Comparison of ENCODE assay signal across 7 cellular contexts in genomic region chr15:64046347-64047153, GRCh38. TPM values are rescaled to one million over a fixed set of nuclear protein-coding genes. Genes with fewer than 3 reads are reported as not detected.
DNase-seq lines count a peak whose midpoint lies in the region; ATAC-seq and TF ChIP-seq lines count a peak whose summit lies in the region.

Gene DAPK2, minus strand, starts transcription at chr15:64046485. Its CDS starts 6,224 bp downstream, at chr15:64040261.

- POLR2A ChIA-PET in Panc1 (lab: Charles Lee) = no interaction called here

- peak; percentile 95 for DNase-seq in GM13976 (ENCODE audit: low spot score)
- no peak for DNase-seq in Panc1 (ENCODE audit: low read depth, low spot score)
- DNase-seq in activated T-helper 1 cell treated with Interleukin-2 at 50 U/mL for 16 hours (ENCODE audit: low read depth) = peak; percentile 52
- DNase-seq in fibroblast of lung (ENCODE audit: low read depth in 2 of 2) = peak; percentile 44 to 51
- peak; percentile 37 for DNase-seq in naive B cell
- DNase-seq in stimulated activated CD8-positive, alpha-beta memory T cell treated with anti-CD3 and anti-CD28 coated beads, Interleukin-7, amount 100 ng/mL, for 48 hours (ENCODE audit: extremely low read depth in 1 of 2, low read depth in 1 of 2) = peak; percentile 27 to 43

- CTCF ChIA-PET in Panc1 (lab: Charles Lee) = interaction anchor here (0.6 to 1.7 kb wide), 8 partner anchors 8 to 437 kb away, joined by 3 to 14 read pairs (median 5); no protein-coding TSS in a partner anchor

- H3K27ac Mint-ChIP-seq in naive B cell = peak within 1 kb of the TSS; percentile 16 to 82 (median 70)

- in situ Hi-C loops in GM13976 (cut with MboI; ENCODE audit: low sequenced_read_pairs, unreplicated experiment) (no loop called here), Panc1 (cut with HindIII; ENCODE audit: low pct_unique_long_range_greater_than_20kb, low sequenced_read_pairs) (no loop called here)

- H3K27me3 Mint-ChIP-seq in naive B cell = peaks cover 0 to 4% (median 3%) of the 10 kb centered on the region in 3 donors

- peak; percentile 77 for TF ChIP-seq CTCF in GM13976 (IDR thresholded peaks at IDR 0.05; ENCODE audit: borderline replicate concordance, control extremely low read depth, extremely low read depth, insufficient read depth, missing control alignments)
- TF ChIP-seq CTCF in Panc1 (IDR thresholded peaks at IDR 0.05) = peak; percentile 96
- peak; percentile 41 to 57 for TF ChIP-seq CTCF in fibroblast of lung (conservative IDR thresholded peaks at IDR 0.05 in 1 of 2, IDR thresholded peaks at IDR 0.05 in 1 of 2; ENCODE audit: low read depth in 1 of 2, low read length in 2 of 2)

- H3K9me3 ChIP-seq in Panc1 (ENCODE audit: control insufficient read depth, insufficient read depth, low read depth, low read length) = no peaks in the 10 kb centered on the region
- H3K9me3 ChIP-seq in fibroblast of lung (ENCODE audit: control insufficient read depth, insufficient read depth, low read depth, low read length) = no peaks in the 10 kb centered on the region

- H3K4me1 ChIP-seq in Panc1 (ENCODE audit: control insufficient read depth, insufficient read depth, low read length) (peaks cover 14% of the 10 kb centered on the region), fibroblast of lung (ENCODE audit: control insufficient read depth, extremely low read depth, insufficient read depth, low read length) (peaks cover 6% of the 10 kb centered on the region)

- H3K4me2 ChIP-seq in fibroblast of lung (ENCODE audit: extremely low read depth, insufficient read depth, low read length) = peak within 1 kb of the TSS; percentile 86

- H3K4me3 Mint-ChIP-seq in naive B cell = peak within 1 kb of the TSS; percentile 66 to 90 (median 82)

- H3K4me1 Mint-ChIP-seq in naive B cell = peaks cover 55 to 71% (median 63%) of the 10 kb centered on the region in 3 donors

- H3K79me2 ChIP-seq in fibroblast of lung (ENCODE audit: control insufficient read depth, insufficient read depth, low read length) = no peaks in the 10 kb centered on the region

- H3K27ac ChIP-seq in Panc1 (ENCODE audit: low read length) (peak within 1 kb of the TSS; percentile 48), fibroblast of lung (ENCODE audit: insufficient read depth, low read length) (no peak within 1 kb of the TSS)

- ATAC-seq in HG02885 (IDR thresholded peaks at IDR 0.05; ENCODE audit: poor library complexity, unreplicated experiment) (peak; percentile 73), Panc1 (peak; percentile 97), naive B cell (ENCODE audit: low read depth in 2 of 2) (peak; percentile 36 to 38)

- H3K27me3 ChIP-seq in Panc1 (ENCODE audit: control insufficient read depth, insufficient read depth, low read length) (no peaks in the 10 kb centered on the region), fibroblast of lung (ENCODE audit: control insufficient read depth, insufficient read depth, low read length) (peaks cover 13% of the 10 kb centered on the region)

- no peaks in the 10 kb centered on the region for H3K36me3 Mint-ChIP-seq in naive B cell

- H4K20me1 ChIP-seq in fibroblast of lung (ENCODE audit: control insufficient read depth, extremely low read depth, insufficient read depth, low read length) = no peaks in the 10 kb centered on the region

- H3K4me3 ChIP-seq in Panc1 (ENCODE audit: low read depth in 2 of 2, low read length in 2 of 2) = peak within 1 kb of the TSS; percentile 52 to 53
- H3K4me3 ChIP-seq in fibroblast of lung (replicated peaks in 1 of 4; ENCODE audit: control extremely low read depth in 1 of 4, insufficient read depth in 1 of 4, low read depth in 3 of 4, low read length in 4 of 4) = peak within 1 kb of the TSS; percentile 26 to 65 (median 42)

- H3K9me3 Mint-ChIP-seq in naive B cell = peaks cover 0 to 4% (median 0%) of the 10 kb centered on the region in 7 donors

- no TSS peak for BruUV-seq in Panc1 (replicated peaks; lab: Mats Ljungman, UMichigan)

- H3K9ac ChIP-seq in fibroblast of lung (ENCODE audit: insufficient read depth, low read length) = peak within 1 kb of the TSS; percentile 51

- intact Hi-C loops in Panc1 (cut with micrococcal nuclease; ENCODE audit: unreplicated experiment) = loop anchor here (10.0 kb wide), 2 partner anchors 132 to 202 kb away; no protein-coding TSS in a partner anchor

- H3K36me3 ChIP-seq in Panc1 (ENCODE audit: control insufficient read depth, insufficient read depth, low read length) = no peaks in the 10 kb centered on the region
- no peaks in the 10 kb centered on the region for H3K36me3 ChIP-seq in fibroblast of lung (ENCODE audit: control insufficient read depth, insufficient read depth, low read length)

- H2AFZ ChIP-seq in fibroblast of lung (ENCODE audit: low read length) = peak within 1 kb of the TSS; percentile 80

RNA-seq across cellular contexts. Expression of gene DAPK2, which starts in this region (rescaled TPM):
- total RNA-seq in Panc1 (2021; ENCODE audit: unreplicated experiment) (10.2 TPM), fibroblast of lung (8.0 and 14.4 TPM in 2 replicates)
- polyA plus RNA-seq in Panc1 (2012; ENCODE audit: insufficient read length) = 10.3 TPM
- polyA plus RNA-seq in fibroblast of lung (3.6 and 21.4 TPM in 2 replicates), naive B cell (ENCODE audit: low read depth in 6 of 6) (10 to 100 TPM in 1 of 6 donors, 1 to 10 TPM in 2, under 1 TPM in 3; 0.69 to 10.3 (median 0.96) TPM)
- polyA plus RNA-seq in fibroblast of lung (2012) = 4.1 and 19.2 TPM in 2 replicates
- 7.2 and 22.5 TPM in 2 replicates for polyA minus RNA-seq in fibroblast of lung (ENCODE audit: low replicate concordance)

Comparison
In these comparisons a context has a peak if more than half of its experiments do, and no peak if none do; other contexts are left out.
1. ATAC-seq: peak in every context shown above with its lines; median percentile 97 in Panc1; 73 in HG02885; 37 in naive B cell.